Comparison of ENCODE assay signal across 27 cellular contexts in genomic region chr10:88978463-88978862, GRCh38. TPM values are rescaled to one million over a fixed set of nuclear protein-coding genes. Genes with fewer than 3 reads are reported as not detected.
A peak's percentile ranks its signal among the peaks of the same experiment; 100 is the strongest.
DNase-seq lines count a peak whose midpoint lies in the region; ATAC-seq and TF ChIP-seq lines count a peak whose summit lies in the region.
"Had no signal": no experiment of that assay in that cellular context is flagged by ENCODE, and none has a peak within 500 bp of the region (broad histone marks: within the 10 kb centered on the region; RNA-seq: fewer than 3 reads in every experiment).

No MANE protein-coding gene starts in this region.

- H3K4me1 Mint-ChIP-seq in activated T-helper 1 cell treated with anti-CD3 and anti-CD28 coated beads, Interleukin-12 subunit alpha, Interleukin-12 subunit beta, Interleukin-2, Interleukin-4 antibody, amounts not matched to agents 30 ng/mL and 10 ng/mL and 1 ng/mL, durations not matched to agents 14 hours and 24 hours and 36 hours (ENCODE audit: low read depth) = peaks cover 16% of the 10 kb centered on the region

- H3K27me3 ChIP-seq in heart right ventricle (no peaks in the 10 kb centered on the region), esophagus muscularis mucosa (no peaks in the 10 kb centered on the region), rectal smooth muscle tissue (ENCODE audit: control insufficient read depth, insufficient read depth, low read length) (no peaks in the 10 kb centered on the region), tibial artery (no peaks in the 10 kb centered on the region)
- H3K27me3 ChIP-seq: neural progenitor cell had no signal

- peaks cover 3% of the 10 kb centered on the region for H3K27me3 Mint-ChIP-seq in activated T-helper 1 cell treated with anti-CD3 and anti-CD28 coated beads, Interleukin-12 subunit alpha, Interleukin-12 subunit beta, Interleukin-2, Interleukin-4 antibody, amounts not matched to agents 30 ng/mL and 10 ng/mL and 1 ng/mL, durations not matched to agents 14 hours and 24 hours and 36 hours (ENCODE audit: insufficient read depth)
- H3K27me3 Mint-ChIP-seq: activated CD4-positive, alpha-beta T cell treated with anti-CD3 and anti-CD28 coated beads, Interleukin-2, amount 10 ng/mL, durations not matched to agents 24 days and 14 days; CD4-positive, alpha-beta T cell; IgD-negative memory B cell; stimulated activated memory B cell treated with anti-CD40 and anti-IgM and Interleukin-4, amounts not matched to agents 10 μg/mL and 1 μg/mL and 100 μg/mL, for 72 hours had no signal

- TF ChIP-seq CTCF in heart right ventricle (IDR thresholded peaks at IDR 0.05) = no peak
- TF ChIP-seq CTCF in esophagus muscularis mucosa (IDR thresholded peaks at IDR 0.05) = no peak
- TF ChIP-seq CTCF in tibial artery (IDR thresholded peaks at IDR 0.05) = no peak

- H3K36me3 ChIP-seq in heart right ventricle (no peaks in the 10 kb centered on the region), esophagus muscularis mucosa (no peaks in the 10 kb centered on the region), rectal smooth muscle tissue (ENCODE audit: control insufficient read depth, insufficient read depth, low read length) (no peaks in the 10 kb centered on the region), tibial artery (no peaks in the 10 kb centered on the region)
- H3K36me3 ChIP-seq: neural progenitor cell had no signal

- WGBS in heart right ventricle, 2 donors = 92 to 96% methylated on average over 2 of the region's 2 CpGs
- 67% methylated on average over 2 of the region's 2 CpGs for WGBS in esophagus muscularis mucosa

- TF ChIP-seq POLR2A in esophagus muscularis mucosa (IDR thresholded peaks at IDR 0.05; ENCODE audit: low read depth) = no peak

- TF ChIP-seq EP300 in esophagus muscularis mucosa (IDR thresholded peaks at IDR 0.05) = no peak

- H3K27ac ChIP-seq in heart right ventricle (peak overlapping the region in 8 of 10 donors; percentile 49 to 78 (median 70)), esophagus muscularis mucosa (replicated peaks in 1 of 4) (peak overlapping the region; percentile 77 to 88 (median 84)), rectal smooth muscle tissue (ENCODE audit: low read depth, low read length) (peak overlapping the region; percentile 63), tibial artery (peak overlapping the region; percentile 82 to 92)
- H3K27ac ChIP-seq: A549, neural progenitor cell, parathyroid adenoma, PC-9 had no signal

- no peaks in the 10 kb centered on the region for H3K9me3 ChIP-seq in heart right ventricle
- no peaks in the 10 kb centered on the region for H3K9me3 ChIP-seq in esophagus muscularis mucosa
- no peaks in the 10 kb centered on the region for H3K9me3 ChIP-seq in tibial artery
- H3K9me3 ChIP-seq: A549 had no signal

- no peak for ATAC-seq in heart right ventricle
- no peak for ATAC-seq in Right ventricle myocardium superior (ENCODE audit: poor library complexity)
- ATAC-seq in HG03439 (IDR thresholded peaks at IDR 0.05; ENCODE audit: unreplicated experiment) = no peak
- no peak for ATAC-seq in HG03457 (IDR thresholded peaks at IDR 0.05; ENCODE audit: unreplicated experiment)
- ATAC-seq: A549; activated T-cell treated with anti-CD3 and anti-CD28 coated beads, Interleukin-2, amount 50 U/mL, for 4 hours; stimulated activated memory B cell treated with anti-CD40 and anti-IgM and Interleukin-4, amounts not matched to agents 10 μg/mL and 1 μg/mL and 100 μg/mL, for 72 hours had no signal

- no peak overlapping the region for H3K4me3 Mint-ChIP-seq in activated T-helper 1 cell treated with anti-CD3 and anti-CD28 coated beads, Interleukin-12 subunit alpha, Interleukin-12 subunit beta, Interleukin-2, Interleukin-4 antibody, amounts not matched to agents 30 ng/mL and 10 ng/mL and 1 ng/mL, durations not matched to agents 14 hours and 24 hours and 36 hours
- H3K4me3 Mint-ChIP-seq: activated CD4-positive, alpha-beta T cell treated with anti-CD3 and anti-CD28 coated beads, Interleukin-2, amount 10 ng/mL, durations not matched to agents 24 days and 14 days; activated T-cell treated with anti-CD3 and anti-CD28 coated beads, Interleukin-2, amount 50 U/mL, for 4 hours; CD4-positive, alpha-beta T cell; endodermal cell; IgD-negative memory B cell; neural progenitor cell; stimulated activated memory B cell treated with anti-CD40 and anti-IgM and Interleukin-4, amounts not matched to agents 10 μg/mL and 1 μg/mL and 100 μg/mL, for 72 hours had no signal

- H3K4me3 ChIP-seq in heart right ventricle (no peak overlapping the region), esophagus muscularis mucosa (peak overlapping the region in 1 of 4 donors; percentile 17), rectal smooth muscle tissue (ENCODE audit: low read length) (no peak overlapping the region), tibial artery (no peak overlapping the region)
- H3K4me3 ChIP-seq: A549, neural progenitor cell, PC-9 had no signal

- no peak for DNase-seq in heart right ventricle
- DNase-seq in Right ventricle myocardium superior = no peak
- no peak for DNase-seq in esophagus muscularis mucosa (ENCODE audit: extremely low spot score)
- no peak for DNase-seq in tibial artery
- DNase-seq in activated T-helper 1 cell treated with anti-CD3 and anti-CD28 coated beads, Interleukin-12 subunit alpha, Interleukin-12 subunit beta, Interleukin-2, Interleukin-4 antibody, amounts not matched to agents 30 ng/mL and 10 ng/mL and 1 ng/mL, durations not matched to agents 14 hours and 24 hours and 36 hours (ENCODE audit: low spot score) = no peak
- DNase-seq: activated CD4-positive, alpha-beta T cell treated with anti-CD3 and anti-CD28 coated beads, Interleukin-2, amount 10 ng/mL, durations not matched to agents 24 days and 14 days; activated T-cell treated with anti-CD3 and anti-CD28 coated beads, Interleukin-2, amount 50 U/mL, for 4 hours; CD4-positive, alpha-beta T cell; dermis blood vessel endothelial cell; DMS79 treated with DMSO at 0.1 percent for 48 hours; GF-D8; kidney; NCI-H1436 treated with DMSO at 0.1 percent for 48 hours; NCI-H345; NCI-H69; PC-9; SIG-M5; SW 1271 had no signal

- peaks cover 9% of the 10 kb centered on the region for H3K36me3 Mint-ChIP-seq in activated T-helper 1 cell treated with anti-CD3 and anti-CD28 coated beads, Interleukin-12 subunit alpha, Interleukin-12 subunit beta, Interleukin-2, Interleukin-4 antibody, amounts not matched to agents 30 ng/mL and 10 ng/mL and 1 ng/mL, durations not matched to agents 14 hours and 24 hours and 36 hours (ENCODE audit: low read depth)
- H3K36me3 Mint-ChIP-seq: IgD-negative memory B cell, neural progenitor cell had no signal

- intact Hi-C loops in heart right ventricle (cut with DNase I) (no loop called here), Right ventricle myocardium superior (cut with DNase I) (no loop called here), esophagus muscularis mucosa (cut with DNase I) (no loop called here), tibial artery (cut with DNase I; ENCODE audit: low total_unique reads) (no loop called here)
- intact Hi-C loops in activated T-helper 1 cell treated with anti-CD3 and anti-CD28 coated beads, Interleukin-12 subunit alpha, Interleukin-12 subunit beta, Interleukin-2, Interleukin-4 antibody, amounts not matched to agents 30 ng/mL and 10 ng/mL and 1 ng/mL, durations not matched to agents 14 hours and 24 hours and 36 hours (cut with micrococcal nuclease) = no loop called here

- H3K9ac ChIP-seq in rectal smooth muscle tissue (ENCODE audit: low read length) = no peak overlapping the region
- H3K9ac ChIP-seq: neural progenitor cell, parathyroid adenoma had no signal

- H3K9me3 Mint-ChIP-seq in activated T-helper 1 cell treated with anti-CD3 and anti-CD28 coated beads, Interleukin-12 subunit alpha, Interleukin-12 subunit beta, Interleukin-2, Interleukin-4 antibody, amounts not matched to agents 30 ng/mL and 10 ng/mL and 1 ng/mL, durations not matched to agents 14 hours and 24 hours and 36 hours = no peaks in the 10 kb centered on the region
- H3K9me3 Mint-ChIP-seq: activated CD4-positive, alpha-beta T cell treated with anti-CD3 and anti-CD28 coated beads, Interleukin-2, amount 10 ng/mL, durations not matched to agents 24 days and 14 days; activated T-cell treated with anti-CD3 and anti-CD28 coated beads, Interleukin-2, amount 50 U/mL, for 4 hours; CD4-positive, alpha-beta T cell; endodermal cell; IgD-negative memory B cell; neural progenitor cell; stimulated activated memory B cell treated with anti-CD40 and anti-IgM and Interleukin-4, amounts not matched to agents 10 μg/mL and 1 μg/mL and 100 μg/mL, for 72 hours had no signal

- H3K27ac Mint-ChIP-seq in activated T-helper 1 cell treated with anti-CD3 and anti-CD28 coated beads, Interleukin-12 subunit alpha, Interleukin-12 subunit beta, Interleukin-2, Interleukin-4 antibody, amounts not matched to agents 30 ng/mL and 10 ng/mL and 1 ng/mL, durations not matched to agents 14 hours and 24 hours and 36 hours = no peak overlapping the region
- H3K27ac Mint-ChIP-seq: activated CD4-positive, alpha-beta T cell treated with anti-CD3 and anti-CD28 coated beads, Interleukin-2, amount 10 ng/mL, durations not matched to agents 24 days and 14 days; CD4-positive, alpha-beta T cell; endodermal cell; IgD-negative memory B cell; neural progenitor cell; stimulated activated memory B cell treated with anti-CD40 and anti-IgM and Interleukin-4, amounts not matched to agents 10 μg/mL and 1 μg/mL and 100 μg/mL, for 72 hours had no signal

- H3K4me1 ChIP-seq in heart right ventricle (peaks cover 0 to 68% (median 51%) of the 10 kb centered on the region in 9 donors), esophagus muscularis mucosa (peaks cover 34 to 74% (median 72%) of the 10 kb centered on the region in 4 donors), rectal smooth muscle tissue (ENCODE audit: control insufficient read depth, insufficient read depth, low read length) (peaks cover 38% of the 10 kb centered on the region), tibial artery (peaks cover 0 to 79% (median 41%) of the 10 kb centered on the region in 4 donors)
- H3K4me1 ChIP-seq: neural progenitor cell, parathyroid adenoma had no signal

RNA-seq across cellular contexts. Expression of gene FAS, which starts 12.1 kb away (rescaled TPM):
- 10 to 100 TPM in 1 of 10 donors, 1 to 10 TPM in 9; 2.5 to 10.1 (median 3.7) TPM for total RNA-seq in heart right ventricle
- polyA plus RNA-seq in heart right ventricle = 1 to 10 TPM; 3.5 to 4.6 TPM
- 3.8 TPM for total RNA-seq in Right ventricle myocardium superior
- total RNA-seq in esophagus muscularis mucosa = 10 to 100 TPM; 16.6 to 27.5 (median 18.7) TPM
- total RNA-seq in activated T-helper 1 cell treated with anti-CD3 and anti-CD28 coated beads, Interleukin-12 subunit alpha, Interleukin-12 subunit beta, Interleukin-2, Interleukin-4 antibody, amounts not matched to agents 30 ng/mL and 10 ng/mL and 1 ng/mL, durations not matched to agents 14 hours and 24 hours and 36 hours = 36.4 and 38.6 TPM in 2 replicates

RNA-seq across cellular contexts. Expression of gene ACTA2, which starts 25.9 kb away (rescaled TPM):
- total RNA-seq in heart right ventricle (100 to 1,000 TPM in 2 of 10 donors, 10 to 100 TPM in 8; 59.4 to 123 (median 73.7) TPM), Right ventricle myocardium superior (74.5 TPM), esophagus muscularis mucosa (1,000 to 10,000 TPM; 6,391 to 8,723 (median 8,539) TPM)
- 100 to 1,000 TPM in 1 of 2 donors, 10 to 100 TPM in 1; 98.0 to 358 TPM for polyA plus RNA-seq in heart right ventricle
- 10.9 and 12.2 TPM in 2 replicates for total RNA-seq in activated T-helper 1 cell treated with anti-CD3 and anti-CD28 coated beads, Interleukin-12 subunit alpha, Interleukin-12 subunit beta, Interleukin-2, Interleukin-4 antibody, amounts not matched to agents 30 ng/mL and 10 ng/mL and 1 ng/mL, durations not matched to agents 14 hours and 24 hours and 36 hours
- total RNA-seq: endodermal cell had no signal

Comparison
In these comparisons a context has a peak if more than half of its experiments do, and no peak if none do; other contexts are left out.
1. RNA of gene ACTA2, which starts 25.9 kb away (total RNA-seq): 6,391 to 8,723 TPM in esophagus muscularis mucosa; 74.5 TPM in Right ventricle myocardium superior (single experiment), 59.4 to 123 TPM in heart right ventricle and 10.9 to 12.2 TPM in activated T-helper 1 cell treated with anti-CD3 and anti-CD28 coated beads, Interleukin-12 subunit alpha, Interleukin-12 subunit beta, Interleukin-2, Interleukin-4 antibody, amounts not matched to agents 30 ng/mL and 10 ng/mL and 1 ng/mL, durations not matched to agents 14 hours and 24 hours and 36 hours; every median in the first group is over 10 times any median in the second.
2. Peak in every context shown above with its lines, with median percentiles within 50 percentile points of each other: H3K27ac ChIP-seq.